In genomic region chr11:124656759-124657627, GRCh38 we compare ENCODE assay signal across 19 cellular contexts. TPM values are rescaled to one million over a fixed set of nuclear protein-coding genes. Genes with fewer than 3 reads are reported as not detected.
A peak's percentile ranks its signal among the peaks of the same experiment; 100 is the strongest.
DNase-seq lines count a peak whose midpoint lies in the region; ATAC-seq and TF ChIP-seq lines count a peak whose summit lies in the region.
"Had no signal": no experiment of that assay in that cellular context is flagged by ENCODE, and none has a peak within 500 bp of the region (broad histone marks: within the 10 kb centered on the region; RNA-seq: fewer than 3 reads in every experiment).

No MANE protein-coding gene starts in this region.

- POLR2A ChIA-PET in A673 (lab: Charles Lee; ENCODE audit: low non-redundant PET) = no interaction called here

- H3K36me3 ChIP-seq in A673 (ENCODE audit: insufficient read depth, low read length, poor library complexity, severe bottlenecking) (no peaks in the 10 kb centered on the region), left lung (peaks cover 0 to 4% of the 10 kb centered on the region in 2 donors), body of pancreas (replicated peaks in 1 of 2; ENCODE audit: insufficient read depth in 1 of 2, low read depth in 2 of 2) (peaks cover 0 to 3% of the 10 kb centered on the region in 2 donors)
- H3K36me3 ChIP-seq: pancreas, SJSA1 had no signal

- CTCF ChIA-PET in A673 (lab: Charles Lee) = no interaction called here

- TF ChIP-seq CTCF in A673 (conservative IDR thresholded peaks at IDR 0.05; ENCODE audit: low read depth, low read length) (no peak), left lung (IDR thresholded peaks at IDR 0.05) (no peak), body of pancreas (IDR thresholded peaks at IDR 0.05) (no peak)

- no TSS peak for BruUV-seq in A673 (replicated peaks; lab: Mats Ljungman, UMichigan)

- ATAC-seq in left lung (peak; percentile 94), body of pancreas (no peak), GM19328 (IDR thresholded peaks at IDR 0.05; ENCODE audit: unreplicated experiment) (no peak), HG03460 (IDR thresholded peaks at IDR 0.05; ENCODE audit: unreplicated experiment) (no peak)
- ATAC-seq: activated T-cell treated with anti-CD3 and anti-CD28 coated beads, Interleukin-2, amount 50 U/mL, for 72 hours had no signal

- H3K4me3 ChIP-seq in A673 (ENCODE audit: low read depth, low read length, poor library complexity, severe bottlenecking) = no peak overlapping the region
- no peak overlapping the region for H3K4me3 ChIP-seq in left lung
- no peak overlapping the region for H3K4me3 ChIP-seq in body of pancreas
- H3K4me3 ChIP-seq: esophagus squamous epithelium, pancreas, SJSA1 had no signal

- intact Hi-C loops in A673 (cut with micrococcal nuclease; ENCODE audit: unreplicated experiment) (no loop called here), left lung (cut with DNase I) (no loop called here), body of pancreas (cut with DNase I) (no loop called here)

- peak; percentile 65 for DNase-seq in A673 (ENCODE audit: low spot score)
- peak; percentile 87 for DNase-seq in NCI-H1105 (lab: John Stamatoyannopoulos, UW)
- DNase-seq in amniotic epithelial cell (ENCODE audit: low read depth) = peak; percentile 24
- DNase-seq in left lung = no peak
- DNase-seq in body of pancreas = no peak
- DNase-seq in stimulated activated CD4-positive, alpha-beta T cell treated with anti-CD3 and anti-CD28 coated beads, Interleukin-1b, Interleukin-23, amount 100 ng/mL, for 48 hours = no peak
- DNase-seq: activated CD4-positive, CD25-positive, alpha-beta regulatory T cell treated with anti-CD3 and anti-CD28 coated beads, Interleukin-2, amount 50 U/mL, for 72 hours; activated T-cell treated with anti-CD3 and anti-CD28 coated beads, Interleukin-2, amount 50 U/mL, for 72 hours; esophagus squamous epithelium; GF-D8; islet precursor cell; NCI-H226; pancreas; stimulated activated CD4-positive, alpha-beta T cell treated with anti-CD3 and anti-CD28 coated beads, Interleukin-4, amount 100 ng/mL, for 4 hours had no signal

- H3K4me1 ChIP-seq in A673 (ENCODE audit: insufficient read depth, low read length, poor library complexity, severe bottlenecking) (peaks cover 19% of the 10 kb centered on the region), left lung (no peaks in the 10 kb centered on the region), body of pancreas (no peaks in the 10 kb centered on the region)
- H3K4me1 ChIP-seq: esophagus squamous epithelium, pancreas, SJSA1 had no signal

- H3K9me3 ChIP-seq in A673 (ENCODE audit: low read depth, low read length, poor library complexity, severe bottlenecking) (no peaks in the 10 kb centered on the region), left lung (no peaks in the 10 kb centered on the region), body of pancreas (no peaks in the 10 kb centered on the region)
- H3K9me3 ChIP-seq: esophagus squamous epithelium, pancreas, SJSA1 had no signal

- no peak overlapping the region for H3K27ac ChIP-seq in A673 (ENCODE audit: low read depth, low read length, poor library complexity, severe bottlenecking)
- H3K27ac ChIP-seq in left lung = no peak overlapping the region
- no peak overlapping the region for H3K27ac ChIP-seq in body of pancreas
- H3K27ac ChIP-seq: esophagus squamous epithelium, pancreas, SJSA1 had no signal

- H3K27me3 ChIP-seq in A673 (replicated peaks; ENCODE audit: insufficient read depth, low read depth, low read length, poor library complexity) (no peaks in the 10 kb centered on the region), left lung (no peaks in the 10 kb centered on the region), body of pancreas (no peaks in the 10 kb centered on the region)
- H3K27me3 ChIP-seq: esophagus squamous epithelium, pancreas, SJSA1 had no signal

- WGBS in body of pancreas, 2 donors = 67 to 83% methylated on average over 14 of the region's 16 CpGs

- TF ChIP-seq POLR2A in body of pancreas (IDR thresholded peaks at IDR 0.05) = no peak

RNA-seq across cellular contexts. Expression of gene SIAE, which starts 16.5 kb away (rescaled TPM):
- total RNA-seq in A673 (2021) (11.2 and 12.0 TPM in 2 replicates), left lung (10 to 100 TPM; 34.6 to 71.5 TPM), body of pancreas (10 to 100 TPM in 1 of 2 donors, 1 to 10 TPM in 1; 9.6 to 11.9 TPM)

RNA-seq across cellular contexts. Expression of gene SPA17, which starts 16.7 kb away (rescaled TPM):
- total RNA-seq in A673 (2021) (22.9 and 25.8 TPM in 2 replicates), left lung (1 to 10 TPM; 5.6 TPM), body of pancreas (1 to 10 TPM; 1.3 to 2.6 TPM)

RNA-seq across cellular contexts. Expression of gene TBRG1, which starts 34.3 kb away (rescaled TPM):
- total RNA-seq in A673 (2021) (37.8 and 44.4 TPM in 2 replicates), left lung (10 to 100 TPM; 34.1 to 41.9 TPM), body of pancreas (10 to 100 TPM; 18.9 to 23.4 TPM)

RNA-seq across cellular contexts. Expression of gene PANX3, which starts 45.8 kb away (rescaled TPM):
- total RNA-seq in A673 (2021) (not detected in 2 replicates), left lung (not detected), body of pancreas (not detected)
- total RNA-seq: activated T-cell treated with anti-CD3 and anti-CD28 coated beads, Interleukin-2, amount 50 U/mL, for 72 hours; esophagus squamous epithelium; H4; pancreas; SJSA1; subcutaneous adipose tissue had no signal

Comparison
In these comparisons a context has a peak if more than half of its experiments do, and no peak if none do; other contexts are left out.
1. DNase-seq: peak in A673 (single experiment), NCI-H1105 (single experiment) and amniotic epithelial cell (single experiment); none in left lung (0 of 2), body of pancreas (0 of 4) and stimulated activated CD4-positive, alpha-beta T cell treated with anti-CD3 and anti-CD28 coated beads, Interleukin-1b, Interleukin-23, amount 100 ng/mL, for 48 hours (single experiment).